In genomic region chr5:82346376-82347212, GRCh38 we compare ENCODE assay signal across 16 cellular contexts.
DNase-seq lines count a peak whose midpoint lies in the region; ATAC-seq lines count a peak whose summit lies in the region.
"Had no signal": no experiment of that assay in that cellular context is flagged by ENCODE, and none has a peak within 500 bp of the region (broad histone marks: within the 10 kb centered on the region; RNA-seq: fewer than 3 reads in every experiment).

No MANE protein-coding gene starts in this region.

- H3K9ac ChIP-seq in rectal smooth muscle tissue (ENCODE audit: low read length), result no peak overlapping the region

- intact Hi-C loops in left cardiac atrium (cut with DNase I), result no loop called here
- intact Hi-C loops in aorta (cut with DNase I), result no loop called here
- intact Hi-C loops in activated T-helper 2 cell treated with anti-CD3 and anti-CD28 coated beads, Interferon-gamma antibody, Interleukin-2, Interleukin-4, amounts not matched to agents 10 μg/mL and 5 μg/mL and 100 μg/mL, durations not matched to agents 14 hours and 24 hours and 36 hours (cut with micrococcal nuclease), result no loop called here

- H3K36me3 Mint-ChIP-seq in activated CD4-positive, alpha-beta T cell treated with anti-CD3 and anti-CD28 coated beads, Interleukin-2, amount 10 ng/mL, durations not matched to agents 7 days and 5 days (ENCODE audit: low read depth), result no peaks in the 10 kb centered on the region
- no peaks in the 10 kb centered on the region for H3K36me3 Mint-ChIP-seq in activated T-helper 2 cell treated with anti-CD3 and anti-CD28 coated beads, Interferon-gamma antibody, Interleukin-2, Interleukin-4, amounts not matched to agents 10 μg/mL and 5 μg/mL and 100 μg/mL, durations not matched to agents 14 hours and 24 hours and 36 hours (ENCODE audit: low read depth)
- H3K36me3 Mint-ChIP-seq: activated CD4-positive, alpha-beta memory T cell treated with anti-CD3 and anti-CD28 coated beads for 36 hours had no signal

- H3K36me3 ChIP-seq in rectal smooth muscle tissue (ENCODE audit: control insufficient read depth, insufficient read depth, low read length) (no peaks in the 10 kb centered on the region), aorta (ENCODE audit: control insufficient read depth in 1 of 2, insufficient read depth in 2 of 2, low read length in 1 of 2) (no peaks in the 10 kb centered on the region)
- H3K36me3 ChIP-seq: transverse colon had no signal

- H3K4me1 Mint-ChIP-seq in activated CD4-positive, alpha-beta T cell treated with anti-CD3 and anti-CD28 coated beads, Interleukin-2, amount 10 ng/mL, durations not matched to agents 7 days and 5 days, result peaks cover 23% of the 10 kb centered on the region
- peaks cover 14% of the 10 kb centered on the region for H3K4me1 Mint-ChIP-seq in activated T-helper 2 cell treated with anti-CD3 and anti-CD28 coated beads, Interferon-gamma antibody, Interleukin-2, Interleukin-4, amounts not matched to agents 10 μg/mL and 5 μg/mL and 100 μg/mL, durations not matched to agents 14 hours and 24 hours and 36 hours (ENCODE audit: low read depth)

- H3K4me1 ChIP-seq in rectal smooth muscle tissue (ENCODE audit: control insufficient read depth, insufficient read depth, low read length) (no peaks in the 10 kb centered on the region), aorta (ENCODE audit: control insufficient read depth in 1 of 2, insufficient read depth in 2 of 2, low read length in 2 of 2) (peaks cover 0 to 6% of the 10 kb centered on the region in 2 donors)
- H3K4me1 ChIP-seq: A549, transverse colon had no signal

- CTCF ChIA-PET in activated CD4-positive, alpha-beta T cell treated with anti-CD3 and anti-CD28 coated beads, Interleukin-2, amount 10 ng/mL, durations not matched to agents 7 days and 5 days (lab: Charles Lee), result no interaction called here

- H3K27ac ChIP-seq in rectal smooth muscle tissue (ENCODE audit: low read depth, low read length) (peak overlapping the region; percentile 33), aorta (ENCODE audit: low read depth in 1 of 2, low read length in 2 of 2) (peak overlapping the region; percentile 91 to 96)
- H3K27ac ChIP-seq: A549, PC-9 had no signal

- H3K27ac Mint-ChIP-seq in activated CD4-positive, alpha-beta T cell treated with anti-CD3 and anti-CD28 coated beads, Interleukin-2, amount 10 ng/mL, durations not matched to agents 7 days and 5 days, result peak overlapping the region; percentile 28
- no peak overlapping the region for H3K27ac Mint-ChIP-seq in activated T-helper 2 cell treated with anti-CD3 and anti-CD28 coated beads, Interferon-gamma antibody, Interleukin-2, Interleukin-4, amounts not matched to agents 10 μg/mL and 5 μg/mL and 100 μg/mL, durations not matched to agents 14 hours and 24 hours and 36 hours
- H3K27ac Mint-ChIP-seq: activated CD4-positive, alpha-beta memory T cell treated with anti-CD3 and anti-CD28 coated beads for 36 hours; progenitor cell of endocrine pancreas had no signal

- H3K9me3 ChIP-seq in aorta (ENCODE audit: control insufficient read depth, low read length), result no peaks in the 10 kb centered on the region
- H3K9me3 ChIP-seq: A549, transverse colon had no signal

- H3K27me3 Mint-ChIP-seq in activated CD4-positive, alpha-beta T cell treated with anti-CD3 and anti-CD28 coated beads, Interleukin-2, amount 10 ng/mL, durations not matched to agents 7 days and 5 days, result no peaks in the 10 kb centered on the region
- peaks cover 2% of the 10 kb centered on the region for H3K27me3 Mint-ChIP-seq in activated T-helper 2 cell treated with anti-CD3 and anti-CD28 coated beads, Interferon-gamma antibody, Interleukin-2, Interleukin-4, amounts not matched to agents 10 μg/mL and 5 μg/mL and 100 μg/mL, durations not matched to agents 14 hours and 24 hours and 36 hours (ENCODE audit: low read depth)

- H3K4me3 ChIP-seq in rectal smooth muscle tissue (ENCODE audit: low read length) (no peak overlapping the region), aorta (ENCODE audit: low read length in 2 of 2) (no peak overlapping the region)
- H3K4me3 ChIP-seq: A549, PC-9, transverse colon had no signal

- no peaks in the 10 kb centered on the region for H3K27me3 ChIP-seq in rectal smooth muscle tissue (ENCODE audit: control insufficient read depth, insufficient read depth, low read length)
- H3K27me3 ChIP-seq in aorta (ENCODE audit: control insufficient read depth in 1 of 2, insufficient read depth in 2 of 2, low read length in 1 of 2), result no peaks in the 10 kb centered on the region
- H3K27me3 ChIP-seq: transverse colon had no signal

- WGBS in aorta, 2 donors, result 77% methylated on average over 10 of the region's 10 CpGs

- no peaks in the 10 kb centered on the region for H3K9me3 Mint-ChIP-seq in activated CD4-positive, alpha-beta T cell treated with anti-CD3 and anti-CD28 coated beads, Interleukin-2, amount 10 ng/mL, durations not matched to agents 7 days and 5 days
- H3K9me3 Mint-ChIP-seq in activated T-helper 2 cell treated with anti-CD3 and anti-CD28 coated beads, Interferon-gamma antibody, Interleukin-2, Interleukin-4, amounts not matched to agents 10 μg/mL and 5 μg/mL and 100 μg/mL, durations not matched to agents 14 hours and 24 hours and 36 hours, result no peaks in the 10 kb centered on the region
- H3K9me3 Mint-ChIP-seq: activated CD4-positive, alpha-beta memory T cell treated with anti-CD3 and anti-CD28 coated beads for 36 hours had no signal

- ATAC-seq in left cardiac atrium (peak in 1 of 2 donors; percentile 9), aorta (ENCODE audit: low FRiP score) (peak; percentile 43), GM21528 (IDR thresholded peaks at IDR 0.05; ENCODE audit: low FRiP score, unreplicated experiment) (no peak)
- ATAC-seq: A549 had no signal

- H3K4me3 Mint-ChIP-seq in activated CD4-positive, alpha-beta T cell treated with anti-CD3 and anti-CD28 coated beads, Interleukin-2, amount 10 ng/mL, durations not matched to agents 7 days and 5 days, result no peak overlapping the region
- no peak overlapping the region for H3K4me3 Mint-ChIP-seq in activated T-helper 2 cell treated with anti-CD3 and anti-CD28 coated beads, Interferon-gamma antibody, Interleukin-2, Interleukin-4, amounts not matched to agents 10 μg/mL and 5 μg/mL and 100 μg/mL, durations not matched to agents 14 hours and 24 hours and 36 hours (ENCODE audit: low read depth)
- H3K4me3 Mint-ChIP-seq: activated CD4-positive, alpha-beta memory T cell treated with anti-CD3 and anti-CD28 coated beads for 36 hours had no signal

- POLR2A ChIA-PET in activated CD4-positive, alpha-beta T cell treated with anti-CD3 and anti-CD28 coated beads, Interleukin-2, amount 10 ng/mL, durations not matched to agents 7 days and 5 days (lab: Charles Lee), result no interaction called here

- no peak for DNase-seq in activated CD4-positive, alpha-beta T cell treated with anti-CD3 and anti-CD28 coated beads, Interleukin-2, amount 10 ng/mL, durations not matched to agents 7 days and 5 days
- DNase-seq in activated CD4-positive, alpha-beta T cell treated with anti-CD3 and anti-CD28 coated beads, Interleukin-2, amount 50 U/mL, for 48 hours, result no peak
- DNase-seq in left cardiac atrium (peak; percentile 34), aorta (no peak), NCI-H526 treated with DMSO at 0.1 percent for 48 hours (lab: John Stamatoyannopoulos, UW) (no peak)
- DNase-seq in activated T-helper 2 cell treated with anti-CD3 and anti-CD28 coated beads, Interferon-gamma antibody, Interleukin-2, Interleukin-4, amounts not matched to agents 10 μg/mL and 5 μg/mL and 100 μg/mL, durations not matched to agents 14 hours and 24 hours and 36 hours (ENCODE audit: low spot score), result no peak
- DNase-seq: activated CD4-positive, alpha-beta memory T cell treated with anti-CD3 and anti-CD28 coated beads for 36 hours; activated gamma-delta T cell treated with Interleukin-2 at 50 U/mL for 16 hours; NCI-H2227 treated with DMSO at 0.1 percent for 48 hours; PC-9; T-helper 2 cell; transverse colon had no signal
